27 cellular contexts compared by ENCODE assay signal in the genomic region with DNA sequence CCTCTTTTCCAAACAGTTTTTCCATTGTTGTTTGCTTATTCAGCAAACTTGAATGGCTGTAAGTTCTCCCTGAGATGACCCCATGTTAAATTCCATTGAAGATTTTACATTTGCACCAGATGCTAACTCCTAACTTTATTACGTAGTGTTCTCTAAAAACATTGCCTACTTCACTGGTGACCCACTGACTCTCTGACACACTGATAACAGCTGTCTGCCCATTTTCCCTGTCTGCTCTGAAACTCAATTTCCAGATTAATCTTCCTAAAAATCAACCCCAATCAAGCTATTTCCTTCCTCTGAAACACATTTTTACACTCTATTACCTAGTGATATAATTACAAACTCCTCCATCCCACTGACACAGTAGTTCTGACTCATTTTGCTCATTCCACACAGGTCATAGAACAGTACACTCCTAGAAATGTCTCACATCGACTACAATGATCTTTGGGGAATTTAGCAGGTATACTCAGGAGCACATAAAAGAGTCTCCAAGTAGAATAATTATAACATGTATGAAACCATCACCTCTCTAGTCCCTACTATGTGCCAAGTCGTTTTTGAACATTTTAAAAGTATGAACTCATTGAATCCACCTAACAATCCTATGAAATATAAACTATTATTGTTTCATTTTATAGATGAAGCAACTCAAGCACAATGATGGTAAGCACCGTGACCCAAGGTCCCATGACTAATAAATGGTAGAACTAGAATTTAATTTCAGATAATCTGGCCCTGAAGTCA.
DNase-seq lines count a peak whose midpoint lies in the region; ATAC-seq and FAIRE-seq lines count a peak whose summit lies in the region.
"Had no signal": no experiment of that assay in that cellular context is flagged by ENCODE, and none has a peak within 500 bp of the region (broad histone marks: within the 10 kb centered on the region; RNA-seq: fewer than 3 reads in every experiment).

No MANE protein-coding gene starts in this region.

- ATAC-seq in activated CD4-positive, alpha-beta T cell treated with anti-CD3 and anti-CD28 coated beads for 36 hours: no peak
- no peak for ATAC-seq in HG02623 (IDR thresholded peaks at IDR 0.05; ENCODE audit: unreplicated experiment)
- ATAC-seq: A549, gastrocnemius medialis, Panc1 had no signal

- DNase-seq in ACHN (peak; percentile 27), RCC 7860 (ENCODE audit: low spot score) (peak; percentile 54), caudate nucleus (lab: John Stamatoyannopoulos, UW) (peak in 3 of 61 donors; percentile 5 to 46 (median 13)), glomerular visceral epithelial cell (ENCODE audit: extremely low spot score) (peak; percentile 8), UCSD-AML1 (lab: John Stamatoyannopoulos, UW; ENCODE audit: unreplicated experiment) (no peak), NCI-H2227 (lab: John Stamatoyannopoulos, UW; ENCODE audit: unreplicated experiment) (no peak)
- no peak for DNase-seq in activated CD4-positive, alpha-beta T cell treated with anti-CD3 and anti-CD28 coated beads for 36 hours
- DNase-seq: activated CD8-positive, alpha-beta memory T cell treated with anti-CD3 and anti-CD28 coated beads, Interleukin-2, amount 50 U/mL, for 4 hours; activated naive CD8-positive, alpha-beta T cell treated with anti-CD3 and anti-CD28 coated beads for 36 hours; Caco-2; gastrocnemius medialis; GOT3; NCI-H2081; NCI-H446; spleen; stimulated activated CD4-positive, alpha-beta T cell treated with anti-CD3 and anti-CD28 coated beads, Interleukin-4, amount 100 ng/mL, for 24 hours; stimulated activated naive CD4-positive, alpha-beta T cell treated with Interleukin-2 at 50 U/mL for 16 hours had no signal

- no peaks in the 10 kb centered on the region for H3K27me3 Mint-ChIP-seq in activated CD4-positive, alpha-beta T cell treated with anti-CD3 and anti-CD28 coated beads for 36 hours
- H3K27me3 Mint-ChIP-seq: activated naive CD8-positive, alpha-beta T cell treated with anti-CD3 and anti-CD28 coated beads for 36 hours; dendritic cell treated with granulocyte-macrophage colony-stimulating factor and Interleukin-4, amounts not matched to agents 40 ng/mL and 50 ng/mL, for 4 days; memory B cell had no signal

- H3K4me1 Mint-ChIP-seq in activated CD4-positive, alpha-beta T cell treated with anti-CD3 and anti-CD28 coated beads for 36 hours: no peaks in the 10 kb centered on the region
- H3K4me1 Mint-ChIP-seq: activated naive CD8-positive, alpha-beta T cell treated with anti-CD3 and anti-CD28 coated beads for 36 hours; memory B cell had no signal

- intact Hi-C loops in activated CD4-positive, alpha-beta T cell treated with anti-CD3 and anti-CD28 coated beads for 36 hours (cut with DNase I, micrococcal nuclease): no loop called here

- POLR2A ChIA-PET in activated CD4-positive, alpha-beta T cell treated with anti-CD3 and anti-CD28 coated beads for 36 hours (lab: Charles Lee): no interaction called here

- H3K36me3 Mint-ChIP-seq in activated CD4-positive, alpha-beta T cell treated with anti-CD3 and anti-CD28 coated beads for 36 hours (ENCODE audit: low read depth): no peaks in the 10 kb centered on the region
- H3K36me3 Mint-ChIP-seq: activated naive CD8-positive, alpha-beta T cell treated with anti-CD3 and anti-CD28 coated beads for 36 hours; memory B cell had no signal

- H3K4me3 Mint-ChIP-seq in activated CD4-positive, alpha-beta T cell treated with anti-CD3 and anti-CD28 coated beads for 36 hours: no peak overlapping the region
- H3K4me3 Mint-ChIP-seq: activated naive CD8-positive, alpha-beta T cell treated with anti-CD3 and anti-CD28 coated beads for 36 hours; dendritic cell treated with granulocyte-macrophage colony-stimulating factor and Interleukin-4, amounts not matched to agents 40 ng/mL and 50 ng/mL, for 4 days; memory B cell had no signal

- CTCF ChIA-PET in activated CD4-positive, alpha-beta T cell treated with anti-CD3 and anti-CD28 coated beads for 36 hours (lab: Charles Lee): interaction anchor here (0.6 to 0.7 kb wide), 2 partner anchors 177 to 417 kb away, joined by 3 to 4 read pairs; no protein-coding TSS in a partner anchor

- no peaks in the 10 kb centered on the region for H3K9me3 Mint-ChIP-seq in activated CD4-positive, alpha-beta T cell treated with anti-CD3 and anti-CD28 coated beads for 36 hours (ENCODE audit: low read depth)
- H3K9me3 Mint-ChIP-seq: activated naive CD8-positive, alpha-beta T cell treated with anti-CD3 and anti-CD28 coated beads for 36 hours; activated T-helper 2 cell treated with anti-CD3 and anti-CD28 coated beads, Interferon-gamma antibody, Interleukin-2, Interleukin-4, amounts not matched to agents 10 μg/mL and 5 μg/mL and 100 μg/mL, durations not matched to agents 14 hours and 24 hours and 36 hours; dendritic cell treated with granulocyte-macrophage colony-stimulating factor and Interleukin-4, amounts not matched to agents 40 ng/mL and 50 ng/mL, for 4 days; memory B cell had no signal

- peak; percentile 85 for FAIRE-seq in RCC 7860 (lab: Jason Lieb, UNC)
- FAIRE-seq: A549, keratinocyte had no signal

- H3K27ac Mint-ChIP-seq in activated CD4-positive, alpha-beta T cell treated with anti-CD3 and anti-CD28 coated beads for 36 hours: no peak overlapping the region
- H3K27ac Mint-ChIP-seq: activated naive CD8-positive, alpha-beta T cell treated with anti-CD3 and anti-CD28 coated beads for 36 hours; activated T-helper 2 cell treated with anti-CD3 and anti-CD28 coated beads, Interferon-gamma antibody, Interleukin-2, Interleukin-4, amounts not matched to agents 10 μg/mL and 5 μg/mL and 100 μg/mL, durations not matched to agents 14 hours and 24 hours and 36 hours; dendritic cell treated with granulocyte-macrophage colony-stimulating factor and Interleukin-4, amounts not matched to agents 40 ng/mL and 50 ng/mL, for 4 days; memory B cell had no signal

- in situ Hi-C loops in ACHN (cut with HindIII; ENCODE audit: low pct_ligation_motif_present, low pct_unique_long_range_greater_than_20kb, low sequenced_read_pairs): no loop called here

- peak overlapping the region; percentile 31 for H3K27ac ChIP-seq in caudate nucleus (ENCODE audit: low read depth, low read length)
- H3K27ac ChIP-seq: A549, BLaER1, gastrocnemius medialis, HL-60, SJSA1, spleen had no signal

Comparison
In these comparisons a context has a peak if more than half of its experiments do, and no peak if none do; other contexts are left out.
1. DNase-seq: peak in ACHN (single experiment), RCC 7860 (single experiment) and glomerular visceral epithelial cell (single experiment); none in UCSD-AML1 (single experiment), activated CD4-positive, alpha-beta T cell treated with anti-CD3 and anti-CD28 coated beads for 36 hours (single experiment) and NCI-H2227 (single experiment).